In the genomic region with DNA sequence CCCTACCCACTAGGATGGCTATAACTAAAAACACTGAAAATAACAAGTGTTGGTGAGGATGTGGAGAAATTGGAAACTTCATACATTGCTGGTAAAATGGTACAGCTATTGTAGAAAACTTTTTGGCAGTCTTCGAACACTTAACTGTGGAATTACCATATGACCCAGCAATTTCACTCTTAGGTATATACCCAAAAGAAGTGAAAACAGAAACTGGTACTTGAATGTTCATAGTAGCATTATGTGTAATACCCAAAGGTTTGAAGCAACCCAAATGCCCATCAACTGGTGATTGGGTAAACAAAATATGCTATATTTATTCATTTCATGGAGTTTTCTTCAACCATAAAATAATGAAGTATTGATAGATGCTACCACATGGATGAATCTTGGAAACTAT, we compare ENCODE assay signal across 21 cellular contexts.
"Had no signal": no experiment of that assay in that cellular context is flagged by ENCODE, and none has a peak within 500 bp of the region (broad histone marks: within the 10 kb centered on the region; RNA-seq: fewer than 3 reads in every experiment).

No MANE protein-coding gene starts in this region.

- DNase-seq: heart right ventricle; islet precursor cell; left ventricle myocardium inferior; mesendoderm; naive B cell; nephron progenitor cell; ovary; right lobe of liver; stimulated activated CD4-positive, alpha-beta T cell treated with anti-CD3 and anti-CD28 coated beads, Interleukin-1b, Interleukin-23, amount 100 ng/mL, for 48 hours; stimulated activated CD4-positive, alpha-beta T cell treated with anti-CD3 and anti-CD28 coated beads, Interleukin-2, amount 100 ng/mL, for 48 hours; stimulated activated CD4-positive, alpha-beta T cell treated with anti-CD3 and anti-CD28 coated beads, Interleukin-4, amount 100 ng/mL, for 4 hours; stimulated activated CD8-positive, alpha-beta memory T cell treated with anti-CD3 and anti-CD28 coated beads, Interleukin-4, amount 100 ng/mL, for 48 hours; stimulated activated naive CD4-positive, alpha-beta T cell; stomach; testis; thyroid gland; transverse colon; upper lobe of left lung had no signal

- H3K27me3 Mint-ChIP-seq: progenitor cell of endocrine pancreas had no signal

- ATAC-seq: heart right ventricle, right lobe of liver had no signal

- H3K4me3 Mint-ChIP-seq: mesothelial cell of epicardium, naive B cell, nephron progenitor cell, neural progenitor cell had no signal

- H3K27ac Mint-ChIP-seq: mesothelial cell of epicardium, nephron progenitor cell, neural progenitor cell, progenitor cell of endocrine pancreas had no signal

- H3K36me3 Mint-ChIP-seq: naive B cell, neural progenitor cell had no signal

- H3K9me3 Mint-ChIP-seq: naive B cell had no signal
